ENCODE assay signal across 8 cellular contexts in genomic region chr1:183472488-183473285, GRCh38. TPM values are rescaled to one million over a fixed set of nuclear protein-coding genes. Genes with fewer than 3 reads are reported as not detected.
DNase-seq lines count a peak whose midpoint lies in the region; ATAC-seq lines count a peak whose summit lies in the region.

Gene SMG7, plus strand, starts transcription at chr1:183472499. Its CDS starts 122 bp downstream, at chr1:183472621.

- peaks cover 62% of the 10 kb centered on the region for H3K4me1 ChIP-seq in Karpas-422 (ENCODE audit: low read length)

- peak within 1 kb of the TSS; percentile 91 for H3K27ac ChIP-seq in Karpas-422 (ENCODE audit: low read length)

- no peaks in the 10 kb centered on the region for H3K9me2 ChIP-seq in Karpas-422 (replicated peaks; ENCODE audit: insufficient read depth, low read length)

- H3K9ac ChIP-seq in Karpas-422 (ENCODE audit: low read length): peak within 1 kb of the TSS; percentile 92

- ATAC-seq in GM21576 (IDR thresholded peaks at IDR 0.05; ENCODE audit: unreplicated experiment): peak; percentile 28

- H3K9me3 Mint-ChIP-seq in dendritic cell treated with granulocyte-macrophage colony-stimulating factor and Interleukin-4, amounts not matched to agents 40 ng/mL and 50 ng/mL, for 4 days: no peaks in the 10 kb centered on the region

- no peaks in the 10 kb centered on the region for H3K27me3 Mint-ChIP-seq in dendritic cell treated with granulocyte-macrophage colony-stimulating factor and Interleukin-4, amounts not matched to agents 40 ng/mL and 50 ng/mL, for 4 days

- H4K20me1 ChIP-seq in Karpas-422 (ENCODE audit: insufficient read depth, low read depth, low read length): peaks cover 9% of the 10 kb centered on the region; the same call in 1 of the 2 replicates

- no peaks in the 10 kb centered on the region for H3K27me3 ChIP-seq in Karpas-422 (ENCODE audit: low read length)

- peaks cover 54% of the 10 kb centered on the region for H3K79me2 ChIP-seq in Karpas-422 (ENCODE audit: low read length)

- H3K9me3 ChIP-seq in Karpas-422 (ENCODE audit: low read length): no peaks in the 10 kb centered on the region

- intact Hi-C loops in dendritic cell treated with granulocyte-macrophage colony-stimulating factor and Interleukin-4, amounts not matched to agents 40 ng/mL and 50 ng/mL, for 4 days (cut with micrococcal nuclease): loop anchor here (1.0 to 10.0 kb wide), 3 partner anchors 80 to 878 kb away; no protein-coding TSS in a partner anchor

- peak within 1 kb of the TSS; percentile 97 for H3K27ac Mint-ChIP-seq in dendritic cell treated with granulocyte-macrophage colony-stimulating factor and Interleukin-4, amounts not matched to agents 40 ng/mL and 50 ng/mL, for 4 days

- peak; percentile 41 for DNase-seq in EL
- DNase-seq in Karpas-422: peak; percentile 82
- DNase-seq in activated CD4-positive, alpha-beta T cell treated with anti-CD3 and anti-CD28 coated beads for 48 hours: peak; percentile 64
- peak; percentile 21 for DNase-seq in medulla oblongata (ENCODE audit: extremely low spot score)
- peak; percentile 6 for DNase-seq in stimulated activated CD8-positive, alpha-beta memory T cell treated with anti-CD3 and anti-CD28 coated beads, Interleukin-12 subunit alpha, Interleukin-12 subunit beta, amount 100 ng/mL, for 1 hour (ENCODE audit: low read depth)
- no peak for DNase-seq in KG1 (lab: John Stamatoyannopoulos, UW)

- H3K4me1 Mint-ChIP-seq in dendritic cell treated with granulocyte-macrophage colony-stimulating factor and Interleukin-4, amounts not matched to agents 40 ng/mL and 50 ng/mL, for 4 days (ENCODE audit: low read depth): peaks cover 25% of the 10 kb centered on the region

- no peaks in the 10 kb centered on the region for H3K36me3 Mint-ChIP-seq in dendritic cell treated with granulocyte-macrophage colony-stimulating factor and Interleukin-4, amounts not matched to agents 40 ng/mL and 50 ng/mL, for 4 days (ENCODE audit: low read depth)

- H3K36me3 ChIP-seq in Karpas-422 (ENCODE audit: insufficient read depth, low read length): peaks cover 28% of the 10 kb centered on the region

- H3K4me3 ChIP-seq in Karpas-422 (ENCODE audit: low read length): peak within 1 kb of the TSS; percentile 82

- H3K4me2 ChIP-seq in Karpas-422 (ENCODE audit: low read depth, low read length, poor library complexity, severe bottlenecking): peak within 1 kb of the TSS; percentile 96

- H3K4me3 Mint-ChIP-seq in dendritic cell treated with granulocyte-macrophage colony-stimulating factor and Interleukin-4, amounts not matched to agents 40 ng/mL and 50 ng/mL, for 4 days: peak within 1 kb of the TSS; percentile 97

- H2AFZ ChIP-seq in Karpas-422 (ENCODE audit: low read length): peak within 1 kb of the TSS; percentile 76; the same call in 1 of the 2 replicates

RNA-seq across cellular contexts. Expression of gene SMG7, which starts in this region (rescaled TPM):
- total RNA-seq in Karpas-422 (2014; rRNA removed; shearing (Covaris generic); ENCODE audit: low replicate concordance): 41.1 and 99.7 TPM in 2 replicates
